13 cellular contexts compared by ENCODE assay signal in the genomic region with DNA sequence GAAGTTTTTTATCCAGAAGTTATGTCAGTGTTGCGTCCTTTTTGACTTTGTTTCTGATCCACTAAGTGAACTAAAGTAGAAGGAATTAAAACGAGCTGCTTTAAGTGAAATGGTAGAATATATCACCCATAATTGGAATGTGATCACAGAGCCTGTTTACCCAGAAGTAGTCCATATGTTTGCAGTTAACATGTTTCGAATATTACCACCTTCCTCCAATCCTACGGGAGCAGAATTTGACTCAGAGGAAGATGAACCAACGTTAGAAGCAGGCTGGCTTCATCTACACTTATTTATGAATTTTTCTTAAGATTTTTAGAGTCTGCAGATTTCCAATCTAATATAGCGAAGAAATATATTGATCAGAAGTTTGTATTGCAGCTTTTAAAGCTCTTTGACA. TPM values are rescaled to one million over a fixed set of nuclear protein-coding genes. Genes with fewer than 3 reads are reported as not detected.
DNase-seq lines count a peak whose midpoint lies in the region; ATAC-seq and TF ChIP-seq lines count a peak whose summit lies in the region.
"Had no signal": no experiment of that assay in that cellular context is flagged by ENCODE, and none has a peak within 500 bp of the region (broad histone marks: within the 10 kb centered on the region; RNA-seq: fewer than 3 reads in every experiment).

No MANE protein-coding gene starts in this region.

- peaks cover 4% of the 10 kb centered on the region for H3K27me3 ChIP-seq in OCI-LY1 (ENCODE audit: insufficient read depth, low read length)
- H3K27me3 ChIP-seq in osteoblast (ENCODE audit: insufficient read depth, low read length): no peaks in the 10 kb centered on the region
- H3K27me3 ChIP-seq in aorta (ENCODE audit: control insufficient read depth in 1 of 2, insufficient read depth in 2 of 2, low read length in 1 of 2): no peaks in the 10 kb centered on the region

- H3K9me2 ChIP-seq in OCI-LY1 (ENCODE audit: low read depth, low read length): no peaks in the 10 kb centered on the region

- peak overlapping the region; percentile 43; the same call in 1 of the 2 replicates for H3K4me2 ChIP-seq in OCI-LY1 (ENCODE audit: low read length)
- peak overlapping the region; percentile 28 for H3K4me2 ChIP-seq in osteoblast (ENCODE audit: insufficient read depth, low read length)

- no peak for TF ChIP-seq CTCF in OCI-LY1 (IDR thresholded peaks at IDR 0.05; ENCODE audit: low read length)
- no peak for TF ChIP-seq CTCF in osteoblast (IDR thresholded peaks at IDR 0.05; ENCODE audit: extremely low read depth, low read depth, low read length)

- peak; percentile 49 for DNase-seq in GM03348 (ENCODE audit: low spot score)
- DNase-seq in fibroblast of gingiva (ENCODE audit: low read depth): peak; percentile 30
- no peak for DNase-seq in osteoblast (ENCODE audit: insufficient read length, low spot score, missing footprints)
- DNase-seq in SKM-1 (lab: John Stamatoyannopoulos, UW; ENCODE audit: unreplicated experiment): no peak
- DNase-seq in aorta: no peak
- DNase-seq: DND-41; KG1; NCI-H1105 treated with DMSO at 0.1 percent for 48 hours; NK-92 treated with Interleukin-12 subunit alpha and Interleukin-12 subunit beta, amount 100 ng/mL, for 24 hours had no signal

- H3K9me3 ChIP-seq in OCI-LY1 (ENCODE audit: low read length) (no peaks in the 10 kb centered on the region), osteoblast (ENCODE audit: low read depth, low read length) (no peaks in the 10 kb centered on the region), aorta (ENCODE audit: control insufficient read depth, low read length) (no peaks in the 10 kb centered on the region)

- no peak overlapping the region for H2AFZ ChIP-seq in OCI-LY1 (ENCODE audit: low read length)
- H2AFZ ChIP-seq in osteoblast (ENCODE audit: low read length): no peak overlapping the region

- H3K4me3 ChIP-seq in OCI-LY1 (ENCODE audit: low read depth, low read length, poor library complexity, severe bottlenecking): no peak overlapping the region
- H3K4me3 ChIP-seq in osteoblast (ENCODE audit: insufficient read depth, low read length): no peak overlapping the region
- H3K4me3 ChIP-seq in aorta (ENCODE audit: low read length in 2 of 2): no peak overlapping the region

- H4K20me1 ChIP-seq in OCI-LY1 (ENCODE audit: insufficient read depth, low read length) (no peaks in the 10 kb centered on the region), osteoblast (ENCODE audit: insufficient read depth, low read length) (no peaks in the 10 kb centered on the region)

- H3K27ac ChIP-seq in OCI-LY1 (ENCODE audit: low read depth, low read length, poor library complexity, severe bottlenecking) (no peak overlapping the region), osteoblast (ENCODE audit: low read depth, low read length) (no peak overlapping the region), aorta (ENCODE audit: low read depth in 1 of 2, low read length in 2 of 2) (no peak overlapping the region)

- no peak overlapping the region for H3K9ac ChIP-seq in OCI-LY1 (ENCODE audit: low read length)

- no peaks in the 10 kb centered on the region for H3F3A ChIP-seq in OCI-LY1 (ENCODE audit: insufficient read depth, low read length)

- no peaks in the 10 kb centered on the region for H3K79me2 ChIP-seq in OCI-LY1 (ENCODE audit: insufficient read depth, low read length)
- no peaks in the 10 kb centered on the region for H3K79me2 ChIP-seq in osteoblast (ENCODE audit: insufficient read depth, low read length)

- ATAC-seq in aorta (ENCODE audit: low FRiP score) (no peak), GM19397 (IDR thresholded peaks at IDR 0.05; ENCODE audit: unreplicated experiment) (no peak), GM18858 (IDR thresholded peaks at IDR 0.05; ENCODE audit: unreplicated experiment) (no peak)
- ATAC-seq: activated naive CD4-positive, alpha-beta T cell treated with anti-CD3 and anti-CD28 coated beads, Interleukin-2, amount 50 U/mL, for 72 hours had no signal

- intact Hi-C loops in aorta (cut with DNase I): no loop called here

- H3K36me3 ChIP-seq in OCI-LY1 (ENCODE audit: insufficient read depth, low read length) (no peaks in the 10 kb centered on the region), osteoblast (ENCODE audit: insufficient read depth, low read length) (no peaks in the 10 kb centered on the region), aorta (ENCODE audit: control insufficient read depth in 1 of 2, insufficient read depth in 2 of 2, low read length in 1 of 2) (no peaks in the 10 kb centered on the region)

- WGBS in aorta, 2 donors: 71 to 73% methylated on average over 6 of the region's 6 CpGs

- H3K4me1 ChIP-seq in OCI-LY1 (ENCODE audit: insufficient read depth, low read length, severe bottlenecking) (peaks cover 13% of the 10 kb centered on the region), osteoblast (ENCODE audit: insufficient read depth, low read length) (no peaks in the 10 kb centered on the region), aorta (ENCODE audit: control insufficient read depth in 1 of 2, insufficient read depth in 2 of 2, low read length in 2 of 2) (no peaks in the 10 kb centered on the region)

RNA-seq across cellular contexts. Expression of gene BAP1, which starts 36.1 kb away (rescaled TPM):
- total RNA-seq in osteoblast (65.4 and 72.4 TPM in 2 replicates), aorta (10 to 100 TPM; 62.7 to 74.4 TPM)
- polyA plus RNA-seq in aorta: 10 to 100 TPM; 29.4 to 99.6 TPM

RNA-seq across cellular contexts. Expression of gene PHF7, which starts 36.8 kb away (rescaled TPM):
- total RNA-seq in osteoblast (8.8 and 10.9 TPM in 2 replicates), aorta (1 to 10 TPM; 7.7 to 8.0 TPM)
- polyA plus RNA-seq in aorta: 1 to 10 TPM; 7.1 to 8.5 TPM

RNA-seq across cellular contexts. Expression of gene DNAH1, which starts 57.6 kb away (rescaled TPM):
- total RNA-seq in osteoblast: 8.0 and 8.7 TPM in 2 replicates
- 10 to 100 TPM; 10.3 to 24.1 TPM for total RNA-seq in aorta
- 10 to 100 TPM in 1 of 2 donors, under 1 TPM in 1; 0.88 to 11.3 TPM for polyA plus RNA-seq in aorta

Comparison
In these comparisons a context has a peak if more than half of its experiments do, and no peak if none do; other contexts are left out.
1. DNase-seq: peak in GM03348 (single experiment) and fibroblast of gingiva (single experiment); none in osteoblast (single experiment), SKM-1 (single experiment) and aorta (0 of 2).